15 cellular contexts compared by ENCODE assay signal in genomic region chr20:2234788-2235187, GRCh38.
DNase-seq lines count a peak whose midpoint lies in the region; ATAC-seq and TF ChIP-seq lines count a peak whose summit lies in the region.
"Had no signal": no experiment of that assay in that cellular context is flagged by ENCODE, and none has a peak within 500 bp of the region (broad histone marks: within the 10 kb centered on the region; RNA-seq: fewer than 3 reads in every experiment).

No MANE protein-coding gene starts in this region.

- H3K9me3 Mint-ChIP-seq in WTC11 = no peaks in the 10 kb centered on the region
- H3K9me3 Mint-ChIP-seq in activated T-cell treated with anti-CD3 and anti-CD28 coated beads, Interleukin-2, amount 50 U/mL, for 4 hours = no peaks in the 10 kb centered on the region
- no peaks in the 10 kb centered on the region for H3K9me3 Mint-ChIP-seq in activated CD4-positive, alpha-beta T cell treated with anti-CD3 and anti-CD28 coated beads, Interleukin-2, amount 10 ng/mL, durations not matched to agents 7 days and 5 days
- H3K9me3 Mint-ChIP-seq: T-helper 1 cell treated with Interleukin-12 subunit alpha and Interleukin-12 subunit beta and Interleukin-4 antibody, amounts not matched to agents 30 μg/mL and 1 μg/mL, for 36 hours had no signal

- no peak for TF ChIP-seq EP300 in upper lobe of left lung (IDR thresholded peaks at IDR 0.05)

- no peak for TF ChIP-seq POLR2A in upper lobe of left lung (IDR thresholded peaks at IDR 0.05)

- 58 to 70% methylated on average over 4 of the region's 4 CpGs for WGBS in upper lobe of left lung, 2 donors

- H3K27ac Mint-ChIP-seq in WTC11 = peak overlapping the region; percentile 67; the same call in 1 of the 2 replicates
- H3K27ac Mint-ChIP-seq in activated CD4-positive, alpha-beta T cell treated with anti-CD3 and anti-CD28 coated beads, Interleukin-2, amount 10 ng/mL, durations not matched to agents 7 days and 5 days = no peak overlapping the region
- H3K27ac Mint-ChIP-seq: T-helper 1 cell treated with Interleukin-12 subunit alpha and Interleukin-12 subunit beta and Interleukin-4 antibody, amounts not matched to agents 30 μg/mL and 1 μg/mL, for 36 hours had no signal

- H3K27ac ChIP-seq in upper lobe of left lung = no peak overlapping the region
- H3K27ac ChIP-seq: BLaER1, neutrophil had no signal

- peaks cover 28% of the 10 kb centered on the region for H3K4me1 Mint-ChIP-seq in WTC11
- no peaks in the 10 kb centered on the region for H3K4me1 Mint-ChIP-seq in activated T-cell treated with anti-CD3 and anti-CD28 coated beads, Interleukin-2, amount 50 U/mL, for 4 hours (ENCODE audit: low read depth)
- no peaks in the 10 kb centered on the region for H3K4me1 Mint-ChIP-seq in activated CD4-positive, alpha-beta T cell treated with anti-CD3 and anti-CD28 coated beads, Interleukin-2, amount 10 ng/mL, durations not matched to agents 7 days and 5 days

- H3K4me1 ChIP-seq in upper lobe of left lung = no peaks in the 10 kb centered on the region
- H3K4me1 ChIP-seq: BLaER1 had no signal

- TF ChIP-seq CTCF in WTC11 (IDR thresholded peaks at IDR 0.05) (no peak), upper lobe of left lung (IDR thresholded peaks at IDR 0.05) (no peak)

- H3K4me3 Mint-ChIP-seq in WTC11 = peak overlapping the region; percentile 6; the same call in 1 of the 2 replicates
- no peak overlapping the region for H3K4me3 Mint-ChIP-seq in activated T-cell treated with anti-CD3 and anti-CD28 coated beads, Interleukin-2, amount 50 U/mL, for 4 hours
- no peak overlapping the region for H3K4me3 Mint-ChIP-seq in activated CD4-positive, alpha-beta T cell treated with anti-CD3 and anti-CD28 coated beads, Interleukin-2, amount 10 ng/mL, durations not matched to agents 7 days and 5 days
- H3K4me3 Mint-ChIP-seq: T-helper 1 cell treated with Interleukin-12 subunit alpha and Interleukin-12 subunit beta and Interleukin-4 antibody, amounts not matched to agents 30 μg/mL and 1 μg/mL, for 36 hours had no signal

- H3K4me3 ChIP-seq in upper lobe of left lung = no peak overlapping the region
- H3K4me3 ChIP-seq: BLaER1, K562 had no signal

- CTCF ChIA-PET in WTC11 (lab: Charles Lee) = interaction anchor here (1.2 to 5.3 kb wide), 2 partner anchors 28 to 68 kb away, joined by 3 to 31 read pairs; no protein-coding TSS in a partner anchor
- CTCF ChIA-PET in activated CD4-positive, alpha-beta T cell treated with anti-CD3 and anti-CD28 coated beads, Interleukin-2, amount 10 ng/mL, durations not matched to agents 7 days and 5 days (lab: Charles Lee) = no interaction called here

- no peaks in the 10 kb centered on the region for H3K36me3 ChIP-seq in upper lobe of left lung
- H3K36me3 ChIP-seq: BLaER1, neutrophil had no signal

- no peaks in the 10 kb centered on the region for H3K27me3 ChIP-seq in upper lobe of left lung
- H3K27me3 ChIP-seq: BLaER1, neutrophil had no signal

- H3K27me3 Mint-ChIP-seq in WTC11 (ENCODE audit: low read depth) = no peaks in the 10 kb centered on the region
- H3K27me3 Mint-ChIP-seq in activated T-cell treated with anti-CD3 and anti-CD28 coated beads, Interleukin-2, amount 50 U/mL, for 4 hours (ENCODE audit: low read depth) = no peaks in the 10 kb centered on the region
- H3K27me3 Mint-ChIP-seq in activated CD4-positive, alpha-beta T cell treated with anti-CD3 and anti-CD28 coated beads, Interleukin-2, amount 10 ng/mL, durations not matched to agents 7 days and 5 days = no peaks in the 10 kb centered on the region

- peak; percentile 79 for ATAC-seq in WTC11
- no peak for ATAC-seq in activated T-cell treated with anti-CD3 and anti-CD28 coated beads, Interleukin-2, amount 50 U/mL, for 4 hours
- no peak for ATAC-seq in upper lobe of left lung (ENCODE audit: low FRiP score in 2 of 2)
- ATAC-seq: K562 had no signal

- H3K9me3 ChIP-seq in upper lobe of left lung = no peaks in the 10 kb centered on the region
- H3K9me3 ChIP-seq: BLaER1, neutrophil had no signal

- DNase-seq in DMS79 (lab: John Stamatoyannopoulos, UW) = peak; percentile 55
- DNase-seq in NCI-H146 (lab: John Stamatoyannopoulos, UW) = peak; percentile 94
- peak; percentile 44 for DNase-seq in WTC11 (ENCODE audit: low spot score)
- peak; percentile 59 for DNase-seq in iPS-NIHi7 (ENCODE audit: extremely low spot score)
- no peak for DNase-seq in activated T-cell treated with anti-CD3 and anti-CD28 coated beads, Interleukin-2, amount 50 U/mL, for 4 hours
- no peak for DNase-seq in activated CD4-positive, alpha-beta T cell treated with anti-CD3 and anti-CD28 coated beads, Interleukin-2, amount 10 ng/mL, durations not matched to agents 7 days and 5 days
- DNase-seq in upper lobe of left lung = no peak
- no peak for DNase-seq in D341Med (ENCODE audit: low spot score)
- DNase-seq: head of caudate nucleus, NCI-H446 treated with DMSO at 0.1 percent for 48 hours, RPMI8226 had no signal

- H3K36me3 Mint-ChIP-seq in WTC11 = no peaks in the 10 kb centered on the region
- H3K36me3 Mint-ChIP-seq in activated T-cell treated with anti-CD3 and anti-CD28 coated beads, Interleukin-2, amount 50 U/mL, for 4 hours (ENCODE audit: insufficient read depth) = no peaks in the 10 kb centered on the region
- H3K36me3 Mint-ChIP-seq in activated CD4-positive, alpha-beta T cell treated with anti-CD3 and anti-CD28 coated beads, Interleukin-2, amount 10 ng/mL, durations not matched to agents 7 days and 5 days (ENCODE audit: low read depth) = no peaks in the 10 kb centered on the region

- POLR2A ChIA-PET in WTC11 (lab: Charles Lee) = no interaction called here
- POLR2A ChIA-PET in activated CD4-positive, alpha-beta T cell treated with anti-CD3 and anti-CD28 coated beads, Interleukin-2, amount 10 ng/mL, durations not matched to agents 7 days and 5 days (lab: Charles Lee) = no interaction called here

TF ChIP-seq in WTC11, 78 proteins besides CTCF, POLR2A, EP300 and RAD21:
- TF ChIP-seq, protein P1, sequence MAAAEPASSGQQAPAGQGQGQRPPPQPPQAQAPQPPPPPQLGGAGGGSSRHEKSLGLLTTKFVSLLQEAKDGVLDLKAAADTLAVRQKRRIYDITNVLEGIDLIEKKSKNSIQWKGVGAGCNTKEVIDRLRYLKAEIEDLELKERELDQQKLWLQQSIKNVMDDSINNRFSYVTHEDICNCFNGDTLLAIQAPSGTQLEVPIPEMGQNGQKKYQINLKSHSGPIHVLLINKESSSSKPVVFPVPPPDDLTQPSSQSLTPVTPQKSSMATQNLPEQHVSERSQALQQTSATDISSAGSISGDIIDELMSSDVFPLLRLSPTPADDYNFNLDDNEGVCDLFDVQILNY (CRISPR knock-in tag; IDR thresholded peaks at IDR 0.05) = no peak
- peak; percentile 47; the same call in 1 of the 2 replicates for TF ChIP-seq ZNF423 (CRISPR knock-in tag; IDR thresholded peaks at IDR 0.05)

Comparison
In these comparisons a context has a peak if more than half of its experiments do, and no peak if none do; other contexts are left out.
1. DNase-seq: peak in DMS79 (single experiment), NCI-H146 (single experiment), WTC11 (single experiment) and iPS-NIHi7 (single experiment); none in activated T-cell treated with anti-CD3 and anti-CD28 coated beads, Interleukin-2, amount 50 U/mL, for 4 hours (single experiment), activated CD4-positive, alpha-beta T cell treated with anti-CD3 and anti-CD28 coated beads, Interleukin-2, amount 10 ng/mL, durations not matched to agents 7 days and 5 days (single experiment), upper lobe of left lung (0 of 2) and D341Med (single experiment).